Comparison of ENCODE assay signal across 1 cellular context in genomic region chr2:74507926-74508520, GRCh38.
TF ChIP-seq lines count a peak whose summit lies in the region.

No MANE protein-coding gene starts in this region.

TF ChIP-seq in HepG2, 621 proteins besides CTCF, POLR2A, EP300 and RAD21 (continued from another document and continues in another):
- no peak for TF ChIP-seq ZNF354B (CRISPR knock-in tag; IDR thresholded peaks at IDR 0.05)
- TF ChIP-seq ZNF83 (CRISPR knock-in tag; IDR thresholded peaks at IDR 0.05; ENCODE audit: borderline replicate concordance): no peak
- no peak for TF ChIP-seq PCBP2 (optimal IDR thresholded peaks at IDR 0.05; ENCODE audit: low read depth, low read length, poor library complexity, severe bottlenecking)
- no peak for TF ChIP-seq PREB (CRISPR knock-in tag; IDR thresholded peaks at IDR 0.05)
- TF ChIP-seq NR3C1 (CRISPR knock-in tag; IDR thresholded peaks at IDR 0.05): no peak
- no peak for TF ChIP-seq CREB1 (IDR thresholded peaks at IDR 0.05)
- TF ChIP-seq CREB1 (CRISPR knock-in tag; IDR thresholded peaks at IDR 0.05): peak; percentile 19
- TF ChIP-seq NCOA2 (CRISPR knock-in tag; IDR thresholded peaks at IDR 0.05): no peak
- TF ChIP-seq ZNF773 (CRISPR knock-in tag; IDR thresholded peaks at IDR 0.05; ENCODE audit: borderline replicate concordance): no peak
- no peak for TF ChIP-seq ZNF790 (CRISPR knock-in tag; IDR thresholded peaks at IDR 0.05; ENCODE audit: borderline replicate concordance)
- no peak for TF ChIP-seq HBP1 (CRISPR knock-in tag; IDR thresholded peaks at IDR 0.05; ENCODE audit: low read depth)
- peak; percentile 19 for TF ChIP-seq PHF21A (CRISPR knock-in tag; IDR thresholded peaks at IDR 0.05)
- TF ChIP-seq RCOR2 (CRISPR knock-in tag; IDR thresholded peaks at IDR 0.05): no peak
- peak; percentile 54 for TF ChIP-seq SRSF1 (optimal IDR thresholded peaks at IDR 0.05; ENCODE audit: low read depth, low read length)
- no peak for TF ChIP-seq TRIM22 (IDR thresholded peaks at IDR 0.05)
- 0 out of 2 replicates have a peak, but pooled peaks have one; percentile 7 for TF ChIP-seq MIXL1 (CRISPR knock-in tag; IDR thresholded peaks at IDR 0.05)
- no peak for TF ChIP-seq THAP7 (CRISPR knock-in tag; IDR thresholded peaks at IDR 0.05)
- 0 out of 2 replicates have a peak, but pooled peaks have one; percentile 4 for TF ChIP-seq FOXP4 (CRISPR knock-in tag; IDR thresholded peaks at IDR 0.05)
- peak; percentile 99 for TF ChIP-seq ZNF629 (CRISPR knock-in tag; conservative IDR thresholded peaks at IDR 0.05)
- TF ChIP-seq ZBTB26 (CRISPR knock-in tag; IDR thresholded peaks at IDR 0.05; ENCODE audit: borderline replicate concordance): no peak
- TF ChIP-seq NR2F6 (IDR thresholded peaks at IDR 0.05): 0 out of 2 replicates have a peak, but pooled peaks have one; percentile 5
- TF ChIP-seq NR2F6 (CRISPR knock-in tag; IDR thresholded peaks at IDR 0.05): no peak
- TF ChIP-seq FOSL2 (CRISPR knock-in tag; IDR thresholded peaks at IDR 0.05): no peak
- TF ChIP-seq SNAI1 (CRISPR knock-in tag; IDR thresholded peaks at IDR 0.05; ENCODE audit: borderline replicate concordance): peak; percentile 16; the same call in 1 of the 2 replicates
- TF ChIP-seq PHF8 (CRISPR knock-in tag; IDR thresholded peaks at IDR 0.05): no peak
- no peak; the same call in none of the 2 replicates for TF ChIP-seq ZNF770 (CRISPR knock-in tag; IDR thresholded peaks at IDR 0.05)
- TF ChIP-seq ZNF589 (CRISPR knock-in tag; conservative IDR thresholded peaks at IDR 0.05): no peak
- TF ChIP-seq YY1 (IDR thresholded peaks at IDR 0.05; ENCODE audit: insufficient read depth, insufficient replicate concordance, low read depth, low read length): peak; percentile 28
- no peak for TF ChIP-seq HIC2 (CRISPR knock-in tag; IDR thresholded peaks at IDR 0.05; ENCODE audit: low read depth)
- TF ChIP-seq IRF2 (CRISPR knock-in tag; IDR thresholded peaks at IDR 0.05): no peak
- no peak for TF ChIP-seq ZNF891 (CRISPR knock-in tag; IDR thresholded peaks at IDR 0.05)
- no peak for TF ChIP-seq MEIS1 (CRISPR knock-in tag; IDR thresholded peaks at IDR 0.05; ENCODE audit: borderline replicate concordance)
- 0 out of 2 replicates have a peak, but pooled peaks have one; percentile 4 for TF ChIP-seq ZNF337 (CRISPR knock-in tag; IDR thresholded peaks at IDR 0.05; ENCODE audit: borderline replicate concordance, low read depth)
- no peak for TF ChIP-seq FOXA3 (CRISPR knock-in tag; IDR thresholded peaks at IDR 0.05)
- TF ChIP-seq MYC (CRISPR knock-in tag; IDR thresholded peaks at IDR 0.05; ENCODE audit: borderline replicate concordance): 0 out of 2 replicates have a peak, but pooled peaks have one; percentile 2
- TF ChIP-seq ZNF552 (CRISPR knock-in tag; IDR thresholded peaks at IDR 0.05; ENCODE audit: borderline replicate concordance): no peak
- no peak; a peak in 1 of 4 replicates for TF ChIP-seq KLF16 (CRISPR knock-in tag; IDR thresholded peaks at IDR 0.05)
- TF ChIP-seq ZNF609 (CRISPR knock-in tag; IDR thresholded peaks at IDR 0.05; ENCODE audit: borderline replicate concordance): peak; percentile 48; the same call in 1 of the 2 replicates
- TF ChIP-seq ZNF713 (CRISPR knock-in tag; IDR thresholded peaks at IDR 0.05): no peak
- no peak for TF ChIP-seq ZSCAN21 (CRISPR knock-in tag; IDR thresholded peaks at IDR 0.05; ENCODE audit: borderline replicate concordance)
- no peak for TF ChIP-seq ZBTB21 (CRISPR knock-in tag; IDR thresholded peaks at IDR 0.05)
- TF ChIP-seq TMF1 (CRISPR knock-in tag; IDR thresholded peaks at IDR 0.05; ENCODE audit: low read depth): no peak
- TF ChIP-seq POLR2G (IDR thresholded peaks at IDR 0.05; ENCODE audit: low read depth, low read length): no peak
- TF ChIP-seq PRMT3 (CRISPR knock-in tag; IDR thresholded peaks at IDR 0.05; ENCODE audit: borderline replicate concordance, low read depth): no peak
- peak; percentile 48; the same call in 1 of the 2 replicates for TF ChIP-seq PATZ1 (CRISPR knock-in tag; IDR thresholded peaks at IDR 0.05)
- no peak for TF ChIP-seq RBFOX2 (IDR thresholded peaks at IDR 0.05; ENCODE audit: low read depth, low read length)
